ENCODE assay signal across 21 cellular contexts in the genomic region with DNA sequence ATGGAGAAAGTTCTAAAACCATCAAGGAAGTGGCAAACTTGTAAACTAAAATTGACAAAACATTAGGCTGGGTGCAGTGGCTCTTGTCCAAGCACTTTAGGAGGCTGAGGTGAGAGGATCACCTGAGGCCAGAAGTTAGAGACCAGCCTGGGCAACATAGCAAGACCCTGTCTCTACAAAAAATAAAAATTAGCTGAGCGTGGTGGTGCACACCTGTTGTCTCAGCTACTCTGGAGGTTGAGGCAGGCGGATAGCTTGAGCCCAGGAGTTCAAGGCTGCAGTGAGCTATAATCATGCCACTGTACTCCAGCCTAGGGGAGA. TPM values are rescaled to one million over a fixed set of nuclear protein-coding genes. Genes with fewer than 3 reads are reported as not detected.
DNase-seq lines count a peak whose midpoint lies in the region; ATAC-seq and TF ChIP-seq lines count a peak whose summit lies in the region.
"Had no signal": no experiment of that assay in that cellular context is flagged by ENCODE, and none has a peak within 500 bp of the region (broad histone marks: within the 10 kb centered on the region; RNA-seq: fewer than 3 reads in every experiment).

No MANE protein-coding gene starts in this region.

- H3K36me3 Mint-ChIP-seq in mesothelial cell of epicardium = no peaks in the 10 kb centered on the region

- DNase-seq in RWPE1 (ENCODE audit: low spot score) (no peak), mesothelial cell of epicardium (ENCODE audit: low spot score in 2 of 2, unreplicated experiment in 2 of 2) (no peak), NCI-H524 treated with DMSO at 0.1 percent for 48 hours (lab: John Stamatoyannopoulos, UW) (no peak), putamen (ENCODE audit: low spot score) (no peak), NCI-H510A (lab: John Stamatoyannopoulos, UW) (no peak)
- DNase-seq in stimulated activated CD4-positive, alpha-beta T cell treated with anti-CD3 and anti-CD28 coated beads, Interleukin-15, amount 100 ng/mL, for 24 hours = no peak
- DNase-seq: activated CD4-positive, alpha-beta T cell treated with anti-CD3 and anti-CD28 coated beads, Interleukin-2, amount 50 U/mL, for 1 hour; activated naive CD4-positive, alpha-beta T cell treated with anti-CD3 and anti-CD28 coated beads, Interleukin-2, amount 50 U/mL, for 16 hours; endodermal cell; heart left ventricle; NCI-H1417 treated with DMSO at 0.1 percent for 48 hours; NK-92 treated with Interleukin-12 subunit alpha and Interleukin-12 subunit beta, amount 100 ng/mL, for 24 hours; Right ventricle myocardium superior; stimulated activated CD8-positive, alpha-beta memory T cell treated with anti-CD3 and anti-CD28 coated beads, Interleukin-4, amount 100 ng/mL, for 48 hours had no signal

- no peaks in the 10 kb centered on the region for H3K36me3 ChIP-seq in HEK293 (ENCODE audit: control insufficient read depth in 2 of 2, insufficient read depth in 1 of 2, low read length in 2 of 2)
- H3K36me3 ChIP-seq: ascending aorta, heart left ventricle, prostate gland, suprapubic skin had no signal

- POLR2A ChIA-PET in HEK293 (lab: Yijun Ruan, JAX) (interaction anchor here (1.1 kb wide), 1 partner anchor 30 kb away, joined by 3 read pairs; a partner anchor contains a TSS), RWPE1 (lab: Yijun Ruan, JAX; ENCODE audit: low non-redundant PET) (interaction anchor here (0.6 kb wide), 1 partner anchor 119 kb away, joined by 4 read pairs; no protein-coding TSS in a partner anchor)

- H3K9me3 Mint-ChIP-seq in mesothelial cell of epicardium = no peaks in the 10 kb centered on the region
- H3K9me3 Mint-ChIP-seq: endodermal cell had no signal

- H3K4me3 ChIP-seq in HEK293 (ENCODE audit: low read depth, low read length) = no peak overlapping the region
- H3K4me3 ChIP-seq: ascending aorta, heart left ventricle, lung, prostate gland, smooth muscle cell, suprapubic skin had no signal

- TF ChIP-seq CTCF in HEK293 (tag by site-specific recombination; IDR thresholded peaks at IDR 0.05) = no peak
- TF ChIP-seq CTCF in RWPE1 (conservative IDR thresholded peaks at IDR 0.05; ENCODE audit: low read depth) = peak; percentile 22; the same call in 1 of the 2 replicates
- peak; percentile 5 for TF ChIP-seq CTCF in mesothelial cell of epicardium (IDR thresholded peaks at IDR 0.05; ENCODE audit: unreplicated experiment)

- H3K27ac ChIP-seq in HEK293 (ENCODE audit: extremely low read depth, low read depth, low read length) (no peak overlapping the region), RWPE1 (no peak overlapping the region)
- H3K27ac ChIP-seq: ascending aorta, heart left ventricle, prostate gland, suprapubic skin had no signal

- no peaks in the 10 kb centered on the region for H3K9me3 ChIP-seq in HEK293 (ENCODE audit: control insufficient read depth, insufficient read depth, low read depth, low read length)
- H3K9me3 ChIP-seq: ascending aorta, heart left ventricle, prostate gland, suprapubic skin had no signal

- H3K27ac Mint-ChIP-seq in mesothelial cell of epicardium = no peak overlapping the region
- H3K27ac Mint-ChIP-seq: endodermal cell had no signal

- peaks cover 8% of the 10 kb centered on the region for H3K4me1 Mint-ChIP-seq in mesothelial cell of epicardium

- H3K27me3 Mint-ChIP-seq in mesothelial cell of epicardium (ENCODE audit: low read depth) = no peaks in the 10 kb centered on the region

- ATAC-seq in GM18498 (IDR thresholded peaks at IDR 0.05; ENCODE audit: unreplicated experiment) = peak; percentile 12

- CTCF ChIA-PET in HEK293 (lab: Yijun Ruan, JAX) = interaction anchor here (0.6 to 3.6 kb wide), 21 partner anchors 10 to 605 kb away, joined by 3 to 73 read pairs (median 4); no protein-coding TSS in a partner anchor
- CTCF ChIA-PET in RWPE1 (lab: Yijun Ruan, JAX) = interaction anchor here (0.9 to 4.7 kb wide), 8 partner anchors 8 to 447 kb away, joined by 3 to 54 read pairs (median 4); no protein-coding TSS in a partner anchor

- no peaks in the 10 kb centered on the region for H3K4me1 ChIP-seq in HEK293 (ENCODE audit: control insufficient read depth, insufficient read depth, low read length)
- H3K4me1 ChIP-seq: ascending aorta, prostate gland, suprapubic skin had no signal

- no peak overlapping the region for H3K4me3 Mint-ChIP-seq in mesothelial cell of epicardium
- H3K4me3 Mint-ChIP-seq: endodermal cell had no signal

TF ChIP-seq in HEK293, 187 proteins besides CTCF, POLR2A, EP300 and RAD21:
- TF ChIP-seq ZNF121 (tag by site-specific recombination; IDR thresholded peaks at IDR 0.05) (peak; percentile 94), ZNF211 (tag by site-specific recombination; IDR thresholded peaks at IDR 0.05; ENCODE audit: low read depth) (no peak)

RNA-seq across cellular contexts. Expression of a gene that starts 29.4 kb away (rescaled TPM):
- total RNA-seq in mesothelial cell of epicardium = 164 to 172 TPM (median 165 TPM) in 3 replicates

RNA-seq across cellular contexts. Expression of a gene that starts 30.3 kb away (rescaled TPM):
- total RNA-seq in mesothelial cell of epicardium = 9.3 to 9.8 TPM (median 9.7 TPM) in 3 replicates
